Comparison of ENCODE assay signal across 1 cellular context in the genomic region with DNA sequence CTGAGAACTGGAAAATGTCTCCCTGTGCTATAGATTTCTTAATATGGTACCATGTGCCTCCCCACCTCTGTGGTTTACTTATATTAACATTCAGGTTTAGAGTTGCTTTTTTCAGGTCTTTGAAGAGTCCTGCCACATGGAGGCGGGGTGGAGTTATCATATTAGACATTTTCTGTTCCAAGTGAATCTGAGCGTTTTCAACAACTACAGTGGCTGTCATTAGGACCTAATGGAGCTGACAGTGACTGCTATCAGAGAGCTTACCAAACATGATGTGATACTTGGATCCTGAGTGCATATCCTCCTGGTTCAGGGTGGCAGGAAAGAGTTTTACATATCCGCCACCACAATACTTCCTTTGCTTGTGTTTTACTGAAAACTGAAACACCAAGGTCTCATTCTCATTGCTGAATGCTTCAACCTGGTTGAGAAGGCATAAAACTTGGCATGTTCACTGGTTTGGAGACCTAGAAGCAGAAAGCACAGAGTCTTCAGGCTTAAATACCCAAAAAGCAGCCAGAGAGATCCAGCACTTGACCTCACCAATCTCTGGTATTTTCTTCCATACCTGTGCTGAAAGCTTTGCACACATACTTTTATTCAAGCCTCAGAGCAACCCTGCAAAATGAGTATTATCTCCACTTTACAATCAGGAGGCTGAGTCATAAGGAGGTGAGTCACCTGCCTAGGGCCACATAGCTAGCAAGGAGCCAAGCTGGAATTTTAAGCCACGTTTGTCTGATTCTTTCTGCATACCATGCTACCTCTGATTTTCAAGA.
TF ChIP-seq lines count a peak whose summit lies in the region.

No MANE protein-coding gene starts in this region.

TF ChIP-seq in K562, 482 proteins besides CTCF, POLR2A, EP300 and RAD21 (continued from another document and continues in another):
- TF ChIP-seq MNT (conservative IDR thresholded peaks at IDR 0.05) = no peak
- TF ChIP-seq GATA2 (CRISPR knock-in tag; IDR thresholded peaks at IDR 0.05) = no peak
- no peak for TF ChIP-seq MED1 (CRISPR knock-in tag; IDR thresholded peaks at IDR 0.05; ENCODE audit: borderline replicate concordance)
- no peak for TF ChIP-seq ZBTB8A (IDR thresholded peaks at IDR 0.05; ENCODE audit: partially characterized antibody)
- peak; percentile 100 for TF ChIP-seq JUND (IDR thresholded peaks at IDR 0.05; ENCODE audit: borderline replicate concordance, low read depth, low read length)
- TF ChIP-seq JUND (tag; IDR thresholded peaks at IDR 0.05; ENCODE audit: borderline replicate concordance, low read depth, low read length) = peak; percentile 99
- TF ChIP-seq KDM1A (IDR thresholded peaks at IDR 0.05) = peak in 1 of 2 experiments; percentile 89; a peak in 2 of 4 replicates
- TF ChIP-seq GABPA (tag; conservative IDR thresholded peaks at IDR 0.05; ENCODE audit: low read depth) = no peak
- no peak for TF ChIP-seq HNRNPH1 (optimal IDR thresholded peaks at IDR 0.05; ENCODE audit: low read depth, low read length)
- TF ChIP-seq AFF4 (CRISPR knock-in tag; IDR thresholded peaks at IDR 0.05) = no peak
- no peak for TF ChIP-seq ZNF354B (CRISPR knock-in tag; IDR thresholded peaks at IDR 0.05)
- TF ChIP-seq, protein P1, sequence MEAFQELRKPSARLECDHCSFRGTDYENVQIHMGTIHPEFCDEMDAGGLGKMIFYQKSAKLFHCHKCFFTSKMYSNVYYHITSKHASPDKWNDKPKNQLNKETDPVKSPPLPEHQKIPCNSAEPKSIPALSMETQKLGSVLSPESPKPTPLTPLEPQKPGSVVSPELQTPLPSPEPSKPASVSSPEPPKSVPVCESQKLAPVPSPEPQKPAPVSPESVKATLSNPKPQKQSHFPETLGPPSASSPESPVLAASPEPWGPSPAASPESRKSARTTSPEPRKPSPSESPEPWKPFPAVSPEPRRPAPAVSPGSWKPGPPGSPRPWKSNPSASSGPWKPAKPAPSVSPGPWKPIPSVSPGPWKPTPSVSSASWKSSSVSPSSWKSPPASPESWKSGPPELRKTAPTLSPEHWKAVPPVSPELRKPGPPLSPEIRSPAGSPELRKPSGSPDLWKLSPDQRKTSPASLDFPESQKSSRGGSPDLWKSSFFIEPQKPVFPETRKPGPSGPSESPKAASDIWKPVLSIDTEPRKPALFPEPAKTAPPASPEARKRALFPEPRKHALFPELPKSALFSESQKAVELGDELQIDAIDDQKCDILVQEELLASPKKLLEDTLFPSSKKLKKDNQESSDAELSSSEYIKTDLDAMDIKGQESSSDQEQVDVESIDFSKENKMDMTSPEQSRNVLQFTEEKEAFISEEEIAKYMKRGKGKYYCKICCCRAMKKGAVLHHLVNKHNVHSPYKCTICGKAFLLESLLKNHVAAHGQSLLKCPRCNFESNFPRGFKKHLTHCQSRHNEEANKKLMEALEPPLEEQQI (IDR thresholded peaks at IDR 0.05) = no peak
- TF ChIP-seq COPS2 (conservative IDR thresholded peaks at IDR 0.05) = no peak
- TF ChIP-seq HCFC1 (IDR thresholded peaks at IDR 0.05; ENCODE audit: low read depth, low read length) = no peak
- no peak for TF ChIP-seq SPI1 (IDR thresholded peaks at IDR 0.05; ENCODE audit: borderline replicate concordance, low read depth, low read length)
- no peak for TF ChIP-seq BRD4 (IDR thresholded peaks at IDR 0.05)
- TF ChIP-seq NCOR1 (IDR thresholded peaks at IDR 0.05) = no peak
- no peak for TF ChIP-seq DNMT1 (IDR thresholded peaks at IDR 0.05)
- TF ChIP-seq FOXK1 (CRISPR knock-in tag; IDR thresholded peaks at IDR 0.05; ENCODE audit: borderline replicate concordance) = 0 out of 2 replicates have a peak, but pooled peaks have one; percentile 36
- TF ChIP-seq ZNF644 (tag; IDR thresholded peaks at IDR 0.05; ENCODE audit: low read depth) = no peak
- no peak; the same call in 1 of the 2 replicates for TF ChIP-seq ZBTB9 (CRISPR knock-in tag; IDR thresholded peaks at IDR 0.05)
- peak; percentile 63; the same call in 1 of the 2 replicates for TF ChIP-seq HDAC2 (IDR thresholded peaks at IDR 0.05)
- TF ChIP-seq CBFB (CRISPR knock-in tag; IDR thresholded peaks at IDR 0.05) = no peak
- TF ChIP-seq HDAC6 (IDR thresholded peaks at IDR 0.05; ENCODE audit: low read depth, low read length) = no peak
- TF ChIP-seq FOXJ2 (tag; IDR thresholded peaks at IDR 0.05) = 0 out of 2 replicates have a peak, but pooled peaks have one; percentile 44
- TF ChIP-seq TAL1 (IDR thresholded peaks at IDR 0.05) = no peak
- no peak for TF ChIP-seq RHOXF2B (CRISPR knock-in tag; conservative IDR thresholded peaks at IDR 0.05)
- TF ChIP-seq SMARCA5 (IDR thresholded peaks at IDR 0.05) = 0 out of 2 replicates have a peak, but pooled peaks have one; percentile 22
- TF ChIP-seq TAF15 (IDR thresholded peaks at IDR 0.05; ENCODE audit: low read depth, low read length) = no peak
- TF ChIP-seq ZNF217 (CRISPR knock-in tag; IDR thresholded peaks at IDR 0.05) = no peak
- TF ChIP-seq GTF2A2 (tag; IDR thresholded peaks at IDR 0.05) = no peak
- TF ChIP-seq E4F1 (CRISPR knock-in tag; IDR thresholded peaks at IDR 0.05; ENCODE audit: borderline replicate concordance) = no peak
- TF ChIP-seq LARP7 (IDR thresholded peaks at IDR 0.05) = no peak
- peak in 1 of 2 experiments; percentile 52; a peak in 1 of 4 replicates for TF ChIP-seq SRF (CRISPR knock-in tag; IDR thresholded peaks at IDR 0.05)
- no peak for TF ChIP-seq PHB (CRISPR knock-in tag; IDR thresholded peaks at IDR 0.05)
- TF ChIP-seq NFATC3 (IDR thresholded peaks at IDR 0.05) = no peak
- TF ChIP-seq TEAD1 (CRISPR knock-in tag; IDR thresholded peaks at IDR 0.05) = peak; percentile 69 to 82; a peak in 2 of 4 replicates
- no peak for TF ChIP-seq ZBED1 (IDR thresholded peaks at IDR 0.05)
- TF ChIP-seq CBFA2T3 (IDR thresholded peaks at IDR 0.05) = no peak
- no peak for TF ChIP-seq BMI1 (IDR thresholded peaks at IDR 0.05; ENCODE audit: low read length)
- TF ChIP-seq SREBF2 (CRISPR knock-in tag; IDR thresholded peaks at IDR 0.05) = no peak
- TF ChIP-seq SIN3B (IDR thresholded peaks at IDR 0.05; ENCODE audit: low read depth) = no peak
- TF ChIP-seq ESRRA (IDR thresholded peaks at IDR 0.05; ENCODE audit: borderline replicate concordance, low read depth) = no peak
- no peak for TF ChIP-seq CCAR2 (IDR thresholded peaks at IDR 0.05; ENCODE audit: low read depth, low read length)
- no peak for TF ChIP-seq YBX1 (IDR thresholded peaks at IDR 0.05)
- TF ChIP-seq RBM15 (IDR thresholded peaks at IDR 0.05; ENCODE audit: insufficient read depth, low read length) = no peak
- TF ChIP-seq ETV6 (IDR thresholded peaks at IDR 0.05; ENCODE audit: borderline replicate concordance in 1 of 2, low read depth in 2 of 2, low read length in 1 of 2) = no peak; a peak in 1 of 4 replicates
- no peak for TF ChIP-seq ETV6 (CRISPR knock-in tag; IDR thresholded peaks at IDR 0.05; ENCODE audit: borderline replicate concordance)
- TF ChIP-seq CEBPB (tag; IDR thresholded peaks at IDR 0.05) = peak; percentile 54
